Comparison of ENCODE assay signal across 8 cellular contexts in genomic region chr11:67504950-67505561, GRCh38. TPM values are rescaled to one million over a fixed set of nuclear protein-coding genes. Genes with fewer than 3 reads are reported as not detected.
A peak's percentile ranks its signal among the peaks of the same experiment; 100 is the strongest.
DNase-seq lines count a peak whose midpoint lies in the region; ATAC-seq and TF ChIP-seq lines count a peak whose summit lies in the region.

TSS of gene PITPNM1 (minus strand) at chr11:67505363. CDS start at chr11:67504180, 1,183 bp downstream.

- H2AFZ ChIP-seq in OCI-LY3 (ENCODE audit: low read depth, low read length) (no peak within 1 kb of the TSS), fibroblast of lung (ENCODE audit: low read length) (peak within 1 kb of the TSS; percentile 52)

- TF ChIP-seq CTCF in AG10803 (conservative IDR thresholded peaks at IDR 0.05; ENCODE audit: low read length) (no peak), OCI-LY3 (IDR thresholded peaks at IDR 0.05; ENCODE audit: low read depth, low read length) (no peak), fibroblast of lung (conservative IDR thresholded peaks at IDR 0.05 in 1 of 2, IDR thresholded peaks at IDR 0.05 in 1 of 2; ENCODE audit: low read depth in 1 of 2, low read length in 2 of 2) (no peak)

- peaks cover 49% of the 10 kb centered on the region for H3K4me1 Mint-ChIP-seq in activated T-cell treated with anti-CD3 and anti-CD28 coated beads, Interleukin-2, amount 50 U/mL, for 72 hours (ENCODE audit: low read depth)
- peaks cover 35 to 57% (median 50%) of the 10 kb centered on the region in 7 donors for H3K4me1 Mint-ChIP-seq in naive thymus-derived CD4-positive, alpha-beta T cell

- H3K27ac ChIP-seq in OCI-LY3 (ENCODE audit: low read length) (peak within 1 kb of the TSS; percentile 70), fibroblast of lung (ENCODE audit: insufficient read depth, low read length) (peak within 1 kb of the TSS; percentile 92), stomach smooth muscle (ENCODE audit: low read length) (peak within 1 kb of the TSS; percentile 76)
- H3K27ac ChIP-seq in naive thymus-derived CD4-positive, alpha-beta T cell (ENCODE audit: low read depth, low read length): peak within 1 kb of the TSS; percentile 96

- intact Hi-C loops in naive thymus-derived CD4-positive, alpha-beta T cell (cut with micrococcal nuclease): loop anchor here (5.0 kb wide), 4 partner anchors 238 to 1188 kb away; partner anchors contain the start of genes CD248 (in 1 of the 2), GRK2 (in 1 of the 2) and RBM14 (in 1 of the 2)

- CTCF ChIA-PET in naive thymus-derived CD4-positive, alpha-beta T cell (lab: Charles Lee): interaction anchor here (0.6 to 1.3 kb wide), 9 partner anchors 18 to 148 kb away, joined by 3 to 6 read pairs (median 3); partner anchors contain the start of gene PPP1CA

- H3K36me3 ChIP-seq in OCI-LY3 (replicated peaks; ENCODE audit: low read depth, low read length): peaks cover 31% of the 10 kb centered on the region
- H3K36me3 ChIP-seq in fibroblast of lung (ENCODE audit: control insufficient read depth, insufficient read depth, low read length): peaks cover 4% of the 10 kb centered on the region
- H3K36me3 ChIP-seq in naive thymus-derived CD4-positive, alpha-beta T cell (ENCODE audit: control insufficient read depth in 2 of 3, insufficient read depth in 3 of 3, low read length in 3 of 3): peaks cover 0 to 33% (median 6%) of the 10 kb centered on the region in 3 experiments
- H3K36me3 ChIP-seq in stomach smooth muscle (ENCODE audit: control insufficient read depth in 2 of 2, insufficient read depth in 2 of 2, low read length in 2 of 2): no peaks in the 10 kb centered on the region

- H4K20me1 ChIP-seq in OCI-LY3 (ENCODE audit: insufficient read depth, low read length) (peaks cover 26% of the 10 kb centered on the region), fibroblast of lung (ENCODE audit: control insufficient read depth, extremely low read depth, insufficient read depth, low read length) (no peaks in the 10 kb centered on the region)

- peak within 1 kb of the TSS; percentile 95 for H3K27ac Mint-ChIP-seq in activated T-cell treated with anti-CD3 and anti-CD28 coated beads, Interleukin-2, amount 50 U/mL, for 72 hours
- peak within 1 kb of the TSS; percentile 84 to 98 (median 93) for H3K27ac Mint-ChIP-seq in naive thymus-derived CD4-positive, alpha-beta T cell

- peak within 1 kb of the TSS; percentile 87 for H3K9ac ChIP-seq in OCI-LY3 (ENCODE audit: low read length)
- H3K9ac ChIP-seq in fibroblast of lung (ENCODE audit: insufficient read depth, low read length): peak within 1 kb of the TSS; percentile 70
- peak within 1 kb of the TSS; percentile 30 to 62 for H3K9ac ChIP-seq in stomach smooth muscle (ENCODE audit: low read length in 2 of 2)

- H3K4me2 ChIP-seq in OCI-LY3 (ENCODE audit: low read length): peak within 1 kb of the TSS; percentile 93
- H3K4me2 ChIP-seq in fibroblast of lung (ENCODE audit: extremely low read depth, insufficient read depth, low read length): peak within 1 kb of the TSS; percentile 84

- H3K9me3 Mint-ChIP-seq in activated T-cell treated with anti-CD3 and anti-CD28 coated beads, Interleukin-2, amount 50 U/mL, for 72 hours: no peaks in the 10 kb centered on the region
- peaks cover 0 to 5% (median 0%) of the 10 kb centered on the region in 11 donors for H3K9me3 Mint-ChIP-seq in naive thymus-derived CD4-positive, alpha-beta T cell

- no peaks in the 10 kb centered on the region for H3K9me3 ChIP-seq in OCI-LY3 (ENCODE audit: insufficient read depth, low read length)
- H3K9me3 ChIP-seq in fibroblast of lung (ENCODE audit: control insufficient read depth, insufficient read depth, low read depth, low read length): no peaks in the 10 kb centered on the region
- no peaks in the 10 kb centered on the region for H3K9me3 ChIP-seq in naive thymus-derived CD4-positive, alpha-beta T cell (ENCODE audit: control insufficient read depth in 2 of 3, low read length in 3 of 3)
- no peaks in the 10 kb centered on the region for H3K9me3 ChIP-seq in stomach smooth muscle (ENCODE audit: control insufficient read depth in 2 of 2, low read length in 2 of 2)

- H3K4me3 ChIP-seq in AG10803 (ENCODE audit: low read length) (peak within 1 kb of the TSS; percentile 76), OCI-LY3 (ENCODE audit: low read length) (peak within 1 kb of the TSS; percentile 99), fibroblast of lung (replicated peaks in 1 of 4; ENCODE audit: control extremely low read depth in 1 of 4, insufficient read depth in 1 of 4, low read depth in 3 of 4, low read length in 4 of 4) (peak within 1 kb of the TSS; percentile 67 to 79 (median 68)), stomach smooth muscle (ENCODE audit: low read length in 2 of 2) (peak within 1 kb of the TSS; percentile 55 to 71)
- peak within 1 kb of the TSS; percentile 81 for H3K4me3 ChIP-seq in naive thymus-derived CD4-positive, alpha-beta T cell (ENCODE audit: low read length)

- H3K27me3 ChIP-seq in OCI-LY3 (ENCODE audit: low read depth, low read length) (no peaks in the 10 kb centered on the region), fibroblast of lung (ENCODE audit: control insufficient read depth, insufficient read depth, low read length) (no peaks in the 10 kb centered on the region), stomach smooth muscle (ENCODE audit: control insufficient read depth in 1 of 2, insufficient read depth in 2 of 2, low read length in 2 of 2) (peaks cover 7 to 29% of the 10 kb centered on the region in 2 donors)
- no peaks in the 10 kb centered on the region for H3K27me3 ChIP-seq in naive thymus-derived CD4-positive, alpha-beta T cell (ENCODE audit: control insufficient read depth in 2 of 2, insufficient read depth in 2 of 2, low read length in 2 of 2)

- H3K4me3 Mint-ChIP-seq in activated T-cell treated with anti-CD3 and anti-CD28 coated beads, Interleukin-2, amount 50 U/mL, for 72 hours: peak within 1 kb of the TSS; percentile 91 to 99
- peak within 1 kb of the TSS; percentile 89 to 95 (median 91) for H3K4me3 Mint-ChIP-seq in naive thymus-derived CD4-positive, alpha-beta T cell

- H3K4me1 ChIP-seq in OCI-LY3 (ENCODE audit: low read length): peaks cover 30% of the 10 kb centered on the region
- peaks cover 11% of the 10 kb centered on the region for H3K4me1 ChIP-seq in fibroblast of lung (ENCODE audit: control insufficient read depth, extremely low read depth, insufficient read depth, low read length)
- peaks cover 40 to 45% of the 10 kb centered on the region in 2 donors for H3K4me1 ChIP-seq in naive thymus-derived CD4-positive, alpha-beta T cell (ENCODE audit: control insufficient read depth in 2 of 2, insufficient read depth in 2 of 2, low read length in 2 of 2)
- H3K4me1 ChIP-seq in stomach smooth muscle (ENCODE audit: control insufficient read depth, insufficient read depth, low read length): peaks cover 45% of the 10 kb centered on the region

- H3K79me2 ChIP-seq in OCI-LY3 (ENCODE audit: low read length) (peaks cover 26% of the 10 kb centered on the region), fibroblast of lung (ENCODE audit: control insufficient read depth, insufficient read depth, low read length) (no peaks in the 10 kb centered on the region)

- ATAC-seq in GM21723 (IDR thresholded peaks at IDR 0.05; ENCODE audit: unreplicated experiment) (peak; percentile 31), GM21390 (IDR thresholded peaks at IDR 0.05; ENCODE audit: unreplicated experiment) (no peak)
- ATAC-seq in activated T-cell treated with anti-CD3 and anti-CD28 coated beads, Interleukin-2, amount 50 U/mL, for 72 hours (replicated peaks in 1 of 2): peak; percentile 21 to 27
- ATAC-seq in naive thymus-derived CD4-positive, alpha-beta T cell: peak; percentile 22

- peak; percentile 29 for DNase-seq in AG10803 (ENCODE audit: low read depth)
- peak; percentile 85 to 91 for DNase-seq in activated T-cell treated with anti-CD3 and anti-CD28 coated beads, Interleukin-2, amount 50 U/mL, for 72 hours
- peak; percentile 40 to 43 for DNase-seq in fibroblast of lung (ENCODE audit: low read depth in 2 of 2)
- DNase-seq in naive thymus-derived CD4-positive, alpha-beta T cell: peak; percentile 50 to 90 (median 63)

- H3K36me3 Mint-ChIP-seq in activated T-cell treated with anti-CD3 and anti-CD28 coated beads, Interleukin-2, amount 50 U/mL, for 72 hours (ENCODE audit: insufficient read depth in 2 of 2): peaks cover 9 to 13% of the 10 kb centered on the region in 2 donors
- H3K36me3 Mint-ChIP-seq in naive thymus-derived CD4-positive, alpha-beta T cell: peaks cover 8 to 29% (median 8%) of the 10 kb centered on the region in 5 donors

- POLR2A ChIA-PET in naive thymus-derived CD4-positive, alpha-beta T cell (lab: Charles Lee): interaction anchor here (0.7 to 5.0 kb wide), 14 partner anchors 20 to 152 kb away, joined by 3 to 40 read pairs (median 4); partner anchors contain the start of genes AIP, POLD4, PPP1CA and PTPRCAP

- H3K27me3 Mint-ChIP-seq in activated T-cell treated with anti-CD3 and anti-CD28 coated beads, Interleukin-2, amount 50 U/mL, for 72 hours (ENCODE audit: low read depth): no peaks in the 10 kb centered on the region
- peaks cover 0 to 2% (median 0%) of the 10 kb centered on the region in 5 donors for H3K27me3 Mint-ChIP-seq in naive thymus-derived CD4-positive, alpha-beta T cell

RNA-seq across cellular contexts. Expression of gene PITPNM1, which starts in this region (rescaled TPM):
- total RNA-seq in activated T-cell treated with anti-CD3 and anti-CD28 coated beads, Interleukin-2, amount 50 U/mL, for 72 hours: 100 to 1,000 TPM in 1 of 2 donors, 10 to 100 TPM in 1; 94.3 to 118 TPM
- total RNA-seq in fibroblast of lung: 7.4 and 10.2 TPM in 2 replicates
- 4.7 TPM in 2 replicates for polyA plus RNA-seq in fibroblast of lung
- 10.2 and 11.7 TPM in 2 replicates for polyA plus RNA-seq in fibroblast of lung (2012)
- polyA minus RNA-seq in fibroblast of lung (ENCODE audit: low replicate concordance): 30.1 and 39.1 TPM in 2 replicates
- total RNA-seq in naive thymus-derived CD4-positive, alpha-beta T cell: 100 to 1,000 TPM in 3 of 5 experiments, 10 to 100 TPM in 2; 78.9 to 133 (median 112) TPM
- 10 to 100 TPM in 1 of 2 donors, 1 to 10 TPM in 1; 9.5 to 30.8 TPM for polyA plus RNA-seq in naive thymus-derived CD4-positive, alpha-beta T cell

Comparison
In these comparisons a context has a peak if more than half of its experiments do, and no peak if none do; other contexts are left out.
1. DNase-seq: peak in every context shown above with its lines; median percentile 88 in activated T-cell treated with anti-CD3 and anti-CD28 coated beads, Interleukin-2, amount 50 U/mL, for 72 hours; 63 in naive thymus-derived CD4-positive, alpha-beta T cell; 42 in fibroblast of lung; 29 in AG10803.